Comparison of ENCODE assay signal across 8 cellular contexts in the genomic region with DNA sequence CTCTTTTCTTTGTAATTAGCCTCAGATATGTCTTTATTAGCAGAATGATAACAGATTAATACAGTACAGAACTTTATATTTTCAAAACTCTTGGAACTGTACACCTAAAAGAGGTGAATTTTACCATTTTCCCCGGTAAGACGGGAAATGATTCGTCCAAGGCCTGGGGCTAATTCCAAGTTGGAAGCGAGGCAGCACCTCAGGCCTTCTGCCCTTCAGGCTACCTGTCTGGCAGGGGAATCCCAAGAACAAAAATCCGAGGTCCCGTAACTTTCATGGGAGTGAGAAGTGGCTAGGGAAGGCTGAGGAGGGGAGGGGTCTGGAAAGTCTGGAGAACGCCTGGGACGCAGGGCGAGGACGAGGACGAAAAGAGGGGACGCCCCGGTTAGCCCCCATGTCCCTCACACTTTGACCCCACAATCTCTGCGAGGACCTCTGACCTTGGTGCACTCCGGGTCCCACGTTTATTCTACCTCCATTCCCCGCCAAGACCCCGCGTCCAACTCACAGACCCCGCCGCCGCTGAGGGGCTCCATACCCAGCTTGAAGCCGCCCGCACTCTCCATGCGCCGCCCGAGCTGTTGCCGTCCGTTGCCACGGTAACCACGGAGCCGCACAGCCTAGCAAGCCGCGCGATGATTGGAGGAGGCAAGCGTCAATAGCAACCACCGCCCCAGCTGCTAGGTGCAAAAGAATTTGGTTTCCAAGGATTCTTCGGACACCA. TPM values are rescaled to one million over a fixed set of nuclear protein-coding genes. Genes with fewer than 3 reads are reported as not detected.
DNase-seq lines count a peak whose midpoint lies in the region; ATAC-seq lines count a peak whose summit lies in the region.

A gene (minus strand): TSS at position 601 of the 724 bp plus-strand sequence. CDS start 43,827 bp downstream, outside the sequence.

- no peak within 1 kb of the TSS for H3K9ac ChIP-seq in skeletal muscle satellite cell (ENCODE audit: low read depth, low read length)

- H3K9me3 Mint-ChIP-seq in activated T-cell treated with anti-CD3 and anti-CD28 coated beads, Interleukin-2, amount 50 U/mL, for 72 hours = peaks cover 9 to 17% of the 10 kb centered on the region in 2 donors

- DNase-seq in D341Med (ENCODE audit: low spot score) = peak; percentile 93
- DNase-seq in MG63 = peak; percentile 16
- peak; percentile 18 to 21 for DNase-seq in activated T-cell treated with anti-CD3 and anti-CD28 coated beads, Interleukin-2, amount 50 U/mL, for 72 hours
- peak; percentile 66 for DNase-seq in iPS DF 4.7 (ENCODE audit: extremely low read depth, low spot score)
- no peak for DNase-seq in central memory CD4-positive, alpha-beta T cell
- DNase-seq in G401 (ENCODE audit: low spot score) = no peak

- H3K27ac Mint-ChIP-seq in activated T-cell treated with anti-CD3 and anti-CD28 coated beads, Interleukin-2, amount 50 U/mL, for 72 hours = no peak within 1 kb of the TSS

- H3K27me3 ChIP-seq in MG63 = no peaks in the 10 kb centered on the region
- peaks cover 10% of the 10 kb centered on the region for H3K27me3 ChIP-seq in skeletal muscle satellite cell (ENCODE audit: control insufficient read depth, insufficient read depth, low read length)

- no peak for ATAC-seq in activated T-cell treated with anti-CD3 and anti-CD28 coated beads, Interleukin-2, amount 50 U/mL, for 72 hours (replicated peaks in 1 of 2)
- ATAC-seq in HG02571 (IDR thresholded peaks at IDR 0.05; ENCODE audit: unreplicated experiment) = no peak

- peaks cover 10 to 11% of the 10 kb centered on the region in 2 donors for H3K36me3 Mint-ChIP-seq in activated T-cell treated with anti-CD3 and anti-CD28 coated beads, Interleukin-2, amount 50 U/mL, for 72 hours (ENCODE audit: insufficient read depth in 2 of 2)

- peak within 1 kb of the TSS in 1 of 2 donors; percentile 63 for H3K4me3 Mint-ChIP-seq in activated T-cell treated with anti-CD3 and anti-CD28 coated beads, Interleukin-2, amount 50 U/mL, for 72 hours

- H3K9me3 ChIP-seq in MG63 (no peaks in the 10 kb centered on the region), skeletal muscle satellite cell (replicated peaks; ENCODE audit: low read length) (no peaks in the 10 kb centered on the region)

- H3K4me1 ChIP-seq in skeletal muscle satellite cell (ENCODE audit: control insufficient read depth, insufficient read depth, low read length) = no peaks in the 10 kb centered on the region

- H3K36me3 ChIP-seq in MG63 = no peaks in the 10 kb centered on the region
- no peaks in the 10 kb centered on the region for H3K36me3 ChIP-seq in skeletal muscle satellite cell (ENCODE audit: insufficient read depth, low read length)

- no peaks in the 10 kb centered on the region for H3K4me1 Mint-ChIP-seq in activated T-cell treated with anti-CD3 and anti-CD28 coated beads, Interleukin-2, amount 50 U/mL, for 72 hours (ENCODE audit: low read depth)

- peak within 1 kb of the TSS; percentile 47 for H3K4me2 ChIP-seq in skeletal muscle satellite cell (ENCODE audit: low read length)

- in situ Hi-C loops in G401 (cut with HindIII; ENCODE audit: low sequenced_read_pairs) = no loop called here

- no peak within 1 kb of the TSS for H3K4me3 ChIP-seq in MG63
- no peak within 1 kb of the TSS for H3K4me3 ChIP-seq in skeletal muscle satellite cell (ENCODE audit: low read length)

- peaks cover 23% of the 10 kb centered on the region for H3K27me3 Mint-ChIP-seq in activated T-cell treated with anti-CD3 and anti-CD28 coated beads, Interleukin-2, amount 50 U/mL, for 72 hours (ENCODE audit: low read depth)

RNA-seq across cellular contexts. Expression of the gene that starts here (rescaled TPM):
- total RNA-seq in MG63 (2014; rRNA removed; shearing (Covaris generic); ENCODE audit: low replicate concordance) = 0.26 and 0.67 TPM in 2 replicates
- 1 to 10 TPM in 1 of 2 donors, under 1 TPM in 1; 0.30 to 1.2 TPM for total RNA-seq in activated T-cell treated with anti-CD3 and anti-CD28 coated beads, Interleukin-2, amount 50 U/mL, for 72 hours
- 0.22 and 0.51 TPM in 2 replicates for total RNA-seq in skeletal muscle satellite cell (2012; rRNA removed)
- not detected in 2 replicates for total RNA-seq in G401 (2014; rRNA removed; shearing (Covaris generic))

Comparison
In these comparisons a context has a peak if more than half of its experiments do, and no peak if none do; other contexts are left out.
1. Peak in DNase-seq in MG63; RNA of the gene not detected or under 1 TPM.
2. DNase-seq: peak in D341Med (single experiment), activated T-cell treated with anti-CD3 and anti-CD28 coated beads, Interleukin-2, amount 50 U/mL, for 72 hours (2 of 2) and iPS DF 4.7 (single experiment); none in central memory CD4-positive, alpha-beta T cell (single experiment) and G401 (single experiment).